15 cellular contexts compared by ENCODE assay signal in genomic region chr9:130058154-130058553, GRCh38. TPM values are rescaled to one million over a fixed set of nuclear protein-coding genes. Genes with fewer than 3 reads are reported as not detected.
DNase-seq lines count a peak whose midpoint lies in the region; ATAC-seq and TF ChIP-seq lines count a peak whose summit lies in the region.
"Had no signal": no experiment of that assay in that cellular context is flagged by ENCODE, and none has a peak within 500 bp of the region (broad histone marks: within the 10 kb centered on the region; RNA-seq: fewer than 3 reads in every experiment).

No MANE protein-coding gene starts in this region.

- peaks cover 6 to 50% (median 27%) of the 10 kb centered on the region in 4 donors for H3K4me1 ChIP-seq in transverse colon

- no peaks in the 10 kb centered on the region for H3K27me3 Mint-ChIP-seq in activated T-cell treated with anti-CD3 and anti-CD28 coated beads, Interleukin-2, amount 50 U/mL, for 4 hours (ENCODE audit: low read depth)
- H3K27me3 Mint-ChIP-seq: CD8-positive, alpha-beta memory T cell had no signal

- TF ChIP-seq CTCF in epithelial cell of esophagus (IDR thresholded peaks at IDR 0.05; ENCODE audit: insufficient read depth, low read depth, low read length, missing control alignments) (peak; percentile 39), transverse colon (IDR thresholded peaks at IDR 0.05) (peak; percentile 22 to 39 (median 36))

- no peaks in the 10 kb centered on the region for H3K9me3 Mint-ChIP-seq in activated T-cell treated with anti-CD3 and anti-CD28 coated beads, Interleukin-2, amount 50 U/mL, for 4 hours
- H3K9me3 Mint-ChIP-seq: CD8-positive, alpha-beta memory T cell had no signal

- in situ Hi-C loops in transverse colon (cut with MboI; ENCODE audit: low pct_ligation_motif_present in 1 of 4, low pct_unique_long_range_greater_than_20kb in 1 of 4, low sequenced_read_pairs in 3 of 4) = no loop called here

- intact Hi-C loops in transverse colon (cut with DNase I; ENCODE audit: low total_unique reads) = no loop called here

- no peak for TF ChIP-seq EP300 in transverse colon (IDR thresholded peaks at IDR 0.05; ENCODE audit: low read depth)

- peaks cover 12% of the 10 kb centered on the region for H3K36me3 Mint-ChIP-seq in activated T-cell treated with anti-CD3 and anti-CD28 coated beads, Interleukin-2, amount 50 U/mL, for 4 hours (ENCODE audit: insufficient read depth)

- peak; percentile 12 to 32 for ATAC-seq in activated T-cell treated with anti-CD3 and anti-CD28 coated beads, Interleukin-2, amount 50 U/mL, for 4 hours
- ATAC-seq in HG03565 (IDR thresholded peaks at IDR 0.05; ENCODE audit: unreplicated experiment) = no peak

- WGBS in transverse colon (ENCODE audit: low coverage in 1 of 2), 2 donors = 59 to 73% methylated on average over 4 to 7 of the region's 7 CpGs

- no peaks in the 10 kb centered on the region for H3K36me3 ChIP-seq in transverse colon

- no peak for TF ChIP-seq POLR2A in transverse colon (IDR thresholded peaks at IDR 0.05)

- no peaks in the 10 kb centered on the region for H3K9me3 ChIP-seq in transverse colon
- H3K9me3 ChIP-seq: esophagus squamous epithelium, stomach had no signal

- H3K27me3 ChIP-seq in transverse colon = no peaks in the 10 kb centered on the region
- H3K27me3 ChIP-seq: esophagus squamous epithelium, stomach had no signal

- peak overlapping the region; percentile 15 to 67 (median 58) for H3K27ac ChIP-seq in transverse colon
- H3K27ac ChIP-seq: esophagus squamous epithelium, stomach had no signal

- DNase-seq in activated T-cell treated with anti-CD3 and anti-CD28 coated beads, Interleukin-2, amount 50 U/mL, for 4 hours = no peak
- DNase-seq in activated T-cell treated with anti-CD3 and anti-CD28 coated beads, Interleukin-2, amount 50 U/mL, for 1 hour = no peak
- DNase-seq in MV-4-11 (lab: John Stamatoyannopoulos, UW) (peak; percentile 63), epithelial cell of esophagus (ENCODE audit: low read depth) (no peak), transverse colon (no peak), kidney tubule cell (ENCODE audit: low spot score) (no peak), NCI-H2227 (lab: John Stamatoyannopoulos, UW; ENCODE audit: unreplicated experiment) (no peak)
- DNase-seq: activated naive CD4-positive, alpha-beta T cell; CD8-positive, alpha-beta memory T cell; esophagus squamous epithelium; midbrain; NCI-H526 treated with DMSO at 0.1 percent for 48 hours; stomach; T-helper 9 cell had no signal

- H3K4me3 ChIP-seq in epithelial cell of esophagus (ENCODE audit: low read length) (no peak overlapping the region), transverse colon (no peak overlapping the region)
- H3K4me3 ChIP-seq: esophagus squamous epithelium, stomach had no signal

- H3K4me1 Mint-ChIP-seq in activated T-cell treated with anti-CD3 and anti-CD28 coated beads, Interleukin-2, amount 50 U/mL, for 4 hours (ENCODE audit: low read depth) = peaks cover 25% of the 10 kb centered on the region

- no peak overlapping the region for H3K4me3 Mint-ChIP-seq in activated T-cell treated with anti-CD3 and anti-CD28 coated beads, Interleukin-2, amount 50 U/mL, for 4 hours

RNA-seq across cellular contexts. Expression of gene GPR107, which starts 4.4 kb away (rescaled TPM):
- total RNA-seq in activated T-cell treated with anti-CD3 and anti-CD28 coated beads, Interleukin-2, amount 50 U/mL, for 4 hours = 10 to 100 TPM; 15.9 to 21.7 (median 17.9) TPM
- total RNA-seq in transverse colon = 10 to 100 TPM; 25.7 to 33.7 (median 32.7) TPM

RNA-seq across cellular contexts. Expression of gene FNBP1, which starts 15.2 kb away (rescaled TPM):
- total RNA-seq in activated T-cell treated with anti-CD3 and anti-CD28 coated beads, Interleukin-2, amount 50 U/mL, for 4 hours = 100 to 1,000 TPM; 156 to 174 (median 163) TPM
- total RNA-seq in transverse colon = 100 to 1,000 TPM in 1 of 4 donors, 10 to 100 TPM in 3; 38.5 to 114 (median 62.9) TPM
